8 cellular contexts compared by ENCODE assay signal in genomic region chr1:100350787-100351094, GRCh38. TPM values are rescaled to one million over a fixed set of nuclear protein-coding genes. Genes with fewer than 3 reads are reported as not detected.
A peak's percentile ranks its signal among the peaks of the same experiment; 100 is the strongest.
DNase-seq lines count a peak whose midpoint lies in the region; ATAC-seq and TF ChIP-seq lines count a peak whose summit lies in the region.

No MANE protein-coding gene starts in this region.

- no CpG with 5 or more reads among the region's 10 CpGs for WGBS in neuronal stem cell (ENCODE audit: extremely low coverage in 2 of 2, insufficient read length in 2 of 2, insufficient replicate concordance in 1 of 2), 2 donors

- H3K9me3 Mint-ChIP-seq in CD4-positive, alpha-beta T cell: no peaks in the 10 kb centered on the region
- H3K9me3 Mint-ChIP-seq in endothelial cell (ENCODE audit: unreplicated experiment): no peaks in the 10 kb centered on the region

- intact Hi-C loops in CD4-positive, alpha-beta T cell (cut with DNase I, micrococcal nuclease): loop anchor here (5.0 to 10.0 kb wide), 7 partner anchors 42 to 218 kb away; partner anchors contain the start of genes RTCA (in 2 of the 2), DBT (in 1 of the 2), SASS6 (in 1 of the 2) and TRMT13 (in 1 of the 2)

- peaks cover 31% of the 10 kb centered on the region for H3K4me1 Mint-ChIP-seq in CD4-positive, alpha-beta T cell (ENCODE audit: low read depth)
- H3K4me1 Mint-ChIP-seq in endothelial cell (ENCODE audit: unreplicated experiment): peaks cover 33% of the 10 kb centered on the region

- H2AFZ ChIP-seq in OCI-LY3 (ENCODE audit: low read depth, low read length) (0 out of 2 replicates have a peak overlapping the region, but pooled peaks have one; percentile 38), neuronal stem cell (ENCODE audit: low read length) (peak overlapping the region; percentile 91)

- no peak overlapping the region for H2BK15ac ChIP-seq in neuronal stem cell (ENCODE audit: low read length)

- H3K9me3 ChIP-seq in CD4-positive, alpha-beta T cell (ENCODE audit: control insufficient read depth, low read length): no peaks in the 10 kb centered on the region
- H3K9me3 ChIP-seq in OCI-LY3 (ENCODE audit: insufficient read depth, low read length): no peaks in the 10 kb centered on the region
- H3K9me3 ChIP-seq in neuronal stem cell (replicated peaks in 1 of 2; ENCODE audit: control insufficient read depth in 2 of 2, insufficient read depth in 1 of 2, low read depth in 1 of 2, low read length in 2 of 2): no peaks in the 10 kb centered on the region

- peaks cover 41% of the 10 kb centered on the region for H3K36me3 Mint-ChIP-seq in CD4-positive, alpha-beta T cell (ENCODE audit: low read depth)
- peaks cover 8% of the 10 kb centered on the region for H3K36me3 Mint-ChIP-seq in endothelial cell (ENCODE audit: low read depth, unreplicated experiment)

- peaks cover 6% of the 10 kb centered on the region for H4K20me1 ChIP-seq in OCI-LY3 (ENCODE audit: insufficient read depth, low read length)

- H3K79me2 ChIP-seq in OCI-LY3 (ENCODE audit: low read length): peaks cover 6% of the 10 kb centered on the region; the same call in 1 of the 2 replicates

- peak overlapping the region; percentile 96 for H3K27ac Mint-ChIP-seq in CD4-positive, alpha-beta T cell
- peak overlapping the region; percentile 100 for H3K27ac Mint-ChIP-seq in endothelial cell (ENCODE audit: unreplicated experiment)

- no peak for DNase-seq in CD4-positive, alpha-beta T cell
- DNase-seq in endothelial cell (ENCODE audit: low spot score): no peak
- no peak for DNase-seq in neuronal stem cell (ENCODE audit: low spot score)
- no peak for DNase-seq in NCI-H69 (lab: John Stamatoyannopoulos, UW)
- DNase-seq in SIG-M5 (lab: John Stamatoyannopoulos, UW): no peak
- DNase-seq in hepatic stellate cell (ENCODE audit: low spot score): no peak

- no peak overlapping the region for H2BK12ac ChIP-seq in neuronal stem cell (ENCODE audit: low read length)

- POLR2A ChIA-PET in CD4-positive, alpha-beta T cell (lab: Charles Lee): interaction anchor here (0.9 to 6.9 kb wide), 12 partner anchors 15 to 107 kb away, joined by 3 to 67 read pairs (median 34); partner anchors contain the start of genes DBT and RTCA

- no peak overlapping the region for H4K91ac ChIP-seq in neuronal stem cell (ENCODE audit: low read depth, low read length, poor library complexity)

- H3K14ac ChIP-seq in neuronal stem cell (ENCODE audit: low read length): no peak overlapping the region

- ATAC-seq in CD4-positive, alpha-beta T cell (ENCODE audit: poor library complexity): no peak
- no peak for ATAC-seq in HG02759 (IDR thresholded peaks at IDR 0.05; ENCODE audit: unreplicated experiment)

- no peak overlapping the region for H3K23ac ChIP-seq in neuronal stem cell (ENCODE audit: low read depth, low read length, poor library complexity)

- no peak overlapping the region for H3K4ac ChIP-seq in neuronal stem cell (ENCODE audit: low read length)

- no peaks in the 10 kb centered on the region for H3K27me3 ChIP-seq in CD4-positive, alpha-beta T cell (ENCODE audit: control insufficient read depth, insufficient read depth, low read length)
- no peaks in the 10 kb centered on the region for H3K27me3 ChIP-seq in OCI-LY3 (ENCODE audit: low read depth, low read length)
- no peaks in the 10 kb centered on the region for H3K27me3 ChIP-seq in neuronal stem cell (ENCODE audit: control insufficient read depth in 3 of 3, insufficient read depth in 3 of 3, low read depth in 1 of 3, low read length in 3 of 3)

- H3K79me1 ChIP-seq in neuronal stem cell (ENCODE audit: low read depth, low read length): peaks cover 8% of the 10 kb centered on the region

- no peak overlapping the region for H2BK120ac ChIP-seq in neuronal stem cell (ENCODE audit: low read depth, low read length)

- H3K36me3 ChIP-seq in OCI-LY3 (replicated peaks; ENCODE audit: low read depth, low read length) (peaks cover 6% of the 10 kb centered on the region), neuronal stem cell (replicated peaks in 1 of 2; ENCODE audit: control insufficient read depth in 2 of 2, insufficient read depth in 2 of 2, low read length in 2 of 2) (peaks cover 0 to under 1% of the 10 kb centered on the region in 2 donors)

- peak overlapping the region; percentile 92 for H3K27ac ChIP-seq in CD4-positive, alpha-beta T cell (ENCODE audit: low read depth, low read length)
- H3K27ac ChIP-seq in OCI-LY3 (ENCODE audit: low read length) (peak overlapping the region; percentile 93), neuronal stem cell (replicated peaks; ENCODE audit: low read length) (peak overlapping the region; percentile 99)

- H3K4me3 Mint-ChIP-seq in CD4-positive, alpha-beta T cell: peak overlapping the region; percentile 93
- H3K4me3 Mint-ChIP-seq in endothelial cell (ENCODE audit: unreplicated experiment): peak overlapping the region; percentile 100

- H3K4me3 ChIP-seq in OCI-LY3 (ENCODE audit: low read length) (peak overlapping the region; percentile 96), neuronal stem cell (ENCODE audit: low read length in 2 of 2) (peak overlapping the region in 1 of 2 donors; percentile 72)

- H3K4me1 ChIP-seq in OCI-LY3 (ENCODE audit: low read length): peaks cover 18% of the 10 kb centered on the region
- H3K4me1 ChIP-seq in neuronal stem cell (ENCODE audit: control insufficient read depth in 2 of 2, insufficient read depth in 1 of 2, low read depth in 1 of 2, low read length in 2 of 2): peaks cover 5 to 12% of the 10 kb centered on the region in 2 donors

- no peak overlapping the region for H4K8ac ChIP-seq in neuronal stem cell (ENCODE audit: low read depth, low read length)

- peak overlapping the region; percentile 75 for H3K4me2 ChIP-seq in OCI-LY3 (ENCODE audit: low read length)
- no peak overlapping the region for H3K4me2 ChIP-seq in neuronal stem cell (ENCODE audit: insufficient read depth, low read length, poor library complexity, severe bottlenecking)

- CTCF ChIA-PET in CD4-positive, alpha-beta T cell (lab: Charles Lee): interaction anchor here (1.1 to 2.1 kb wide), 2 partner anchors 29 to 73 kb away, joined by 3 to 8 read pairs; no protein-coding TSS in a partner anchor

- H3K9ac ChIP-seq in OCI-LY3 (ENCODE audit: low read length) (peak overlapping the region; percentile 92), neuronal stem cell (ENCODE audit: low read depth, low read length, poor library complexity) (no peak overlapping the region)

- H3K18ac ChIP-seq in neuronal stem cell (ENCODE audit: low read length): peak overlapping the region; percentile 57

- no peak overlapping the region for H2BK5ac ChIP-seq in neuronal stem cell (ENCODE audit: low read length)

- TF ChIP-seq CTCF in CD4-positive, alpha-beta T cell (IDR thresholded peaks at IDR 0.05): no peak
- no peak for TF ChIP-seq CTCF in OCI-LY3 (IDR thresholded peaks at IDR 0.05; ENCODE audit: low read depth, low read length)
- TF ChIP-seq CTCF in endothelial cell (IDR thresholded peaks at IDR 0.05; ENCODE audit: unreplicated experiment): no peak

- no peak overlapping the region for H2AK5ac ChIP-seq in neuronal stem cell (ENCODE audit: low read depth, low read length)

- no peaks in the 10 kb centered on the region for H3K27me3 Mint-ChIP-seq in CD4-positive, alpha-beta T cell
- H3K27me3 Mint-ChIP-seq in endothelial cell (ENCODE audit: unreplicated experiment): peaks cover 22% of the 10 kb centered on the region

RNA-seq across cellular contexts. Expression of gene CDC14A, which starts 1.6 kb away (rescaled TPM):
- 100 to 1,000 TPM; 174 to 182 TPM for total RNA-seq in CD4-positive, alpha-beta T cell
- 12.9 TPM for total RNA-seq in endothelial cell (ENCODE audit: unreplicated experiment)
- 12.9 TPM for polyA plus RNA-seq in neuronal stem cell (2013, experiment 1 of 2)
- polyA plus RNA-seq in neuronal stem cell (2013, experiment 2 of 2): 12.9 TPM

Comparison
In these comparisons a context has a peak if more than half of its experiments do, and no peak if none do; other contexts are left out.
1. RNA of gene CDC14A, which starts 1.6 kb away (total RNA-seq): 174 to 182 TPM in CD4-positive, alpha-beta T cell; 12.9 TPM in endothelial cell (single experiment); every median in the first group is over 10 times any median in the second.
2. Peak in every context shown above with its lines, with median percentiles within 50 percentile points of each other: H3K27ac ChIP-seq.